8 cellular contexts compared by ENCODE assay signal in genomic region chr3:156681003-156681402, GRCh38. TPM values are rescaled to one million over a fixed set of nuclear protein-coding genes. Genes with fewer than 3 reads are reported as not detected.
DNase-seq lines count a peak whose midpoint lies in the region; ATAC-seq and TF ChIP-seq lines count a peak whose summit lies in the region.

No MANE protein-coding gene starts in this region.

- no peak for TF ChIP-seq EP300 in gastroesophageal sphincter (IDR thresholded peaks at IDR 0.05)

- no peak for TF ChIP-seq POLR2A in gastroesophageal sphincter (IDR thresholded peaks at IDR 0.05)

- H3K9me3 ChIP-seq in MM.1S (replicated peaks; ENCODE audit: insufficient read depth, low read length), result no peaks in the 10 kb centered on the region
- no peaks in the 10 kb centered on the region for H3K9me3 ChIP-seq in SU-DHL-6 (ENCODE audit: insufficient read depth, low read length)
- H3K9me3 ChIP-seq in gastroesophageal sphincter, result no peaks in the 10 kb centered on the region

- H3K36me3 ChIP-seq in MM.1S (replicated peaks; ENCODE audit: insufficient read depth, low read length) (peaks cover 27% of the 10 kb centered on the region), SU-DHL-6 (ENCODE audit: low read length) (peaks cover 71% of the 10 kb centered on the region), gastroesophageal sphincter (peaks cover 0 to 30% of the 10 kb centered on the region in 2 donors)

- H3K4me2 ChIP-seq in MM.1S (ENCODE audit: low read depth, low read length) (peak overlapping the region; percentile 73), SU-DHL-6 (ENCODE audit: low read depth, low read length, poor library complexity, severe bottlenecking) (peak overlapping the region; percentile 96)

- peaks cover 19 to 38% of the 10 kb centered on the region in 2 donors for H3K36me3 Mint-ChIP-seq in activated T-cell treated with anti-CD3 and anti-CD28 coated beads, Interleukin-2, amount 50 U/mL, for 72 hours (ENCODE audit: insufficient read depth in 2 of 2)

- no peak for DNase-seq in activated T-cell treated with anti-CD3 and anti-CD28 coated beads, Interleukin-2, amount 50 U/mL, for 72 hours
- DNase-seq in activated T-cell treated with anti-CD3 and anti-CD28 coated beads for 4 hours (no peak), HCEC 1CT (peak; percentile 73), MM.1S (peak; percentile 55), skeletal muscle cell (ENCODE audit: low read depth) (peak; percentile 64), NCI-H446 treated with DMSO at 0.1 percent for 48 hours (lab: John Stamatoyannopoulos, UW) (no peak)

- no peaks in the 10 kb centered on the region for H3K9me3 Mint-ChIP-seq in activated T-cell treated with anti-CD3 and anti-CD28 coated beads, Interleukin-2, amount 50 U/mL, for 72 hours

- H4K20me1 ChIP-seq in MM.1S (ENCODE audit: insufficient read depth, low read length) (peaks cover 35% of the 10 kb centered on the region), SU-DHL-6 (ENCODE audit: low read depth, low read length) (peaks cover 97% of the 10 kb centered on the region)

- H3K27ac ChIP-seq in MM.1S (ENCODE audit: low read length) (peak overlapping the region; percentile 29; the same call in 1 of the 2 replicates), SU-DHL-6 (ENCODE audit: low read depth, low read length) (no peak overlapping the region), gastroesophageal sphincter (peak overlapping the region in 3 of 4 donors; percentile 2 to 34 (median 22))

- H3K27ac Mint-ChIP-seq in activated T-cell treated with anti-CD3 and anti-CD28 coated beads, Interleukin-2, amount 50 U/mL, for 72 hours, result no peak overlapping the region

- 0 out of 2 replicates have a peak overlapping the region, but pooled peaks have one; percentile 2 for H3K9ac ChIP-seq in MM.1S (ENCODE audit: low read length)
- no peak overlapping the region for H3K9ac ChIP-seq in SU-DHL-6 (ENCODE audit: low read length)

- peak overlapping the region; percentile 37 to 66 for H3K4me3 Mint-ChIP-seq in activated T-cell treated with anti-CD3 and anti-CD28 coated beads, Interleukin-2, amount 50 U/mL, for 72 hours

- WGBS in gastroesophageal sphincter (ENCODE audit: low coverage in 1 of 2), 2 donors, result 18 to 29% methylated on average over 4 of the region's 4 CpGs

- no peaks in the 10 kb centered on the region for H3K27me3 Mint-ChIP-seq in activated T-cell treated with anti-CD3 and anti-CD28 coated beads, Interleukin-2, amount 50 U/mL, for 72 hours (ENCODE audit: low read depth)

- peaks cover 85% of the 10 kb centered on the region for H3K4me1 Mint-ChIP-seq in activated T-cell treated with anti-CD3 and anti-CD28 coated beads, Interleukin-2, amount 50 U/mL, for 72 hours (ENCODE audit: low read depth)

- no peak for ATAC-seq in activated T-cell treated with anti-CD3 and anti-CD28 coated beads, Interleukin-2, amount 50 U/mL, for 72 hours (replicated peaks in 1 of 2)
- peak; percentile 60 for ATAC-seq in gastroesophageal sphincter

- peaks cover 36% of the 10 kb centered on the region for H3F3A ChIP-seq in MM.1S (ENCODE audit: insufficient read depth, low read length)
- peaks cover 35% of the 10 kb centered on the region; the same call in 1 of the 2 replicates for H3F3A ChIP-seq in SU-DHL-6 (ENCODE audit: insufficient read depth)

- H3K27me3 ChIP-seq in MM.1S (replicated peaks; ENCODE audit: insufficient read depth, low read length), result no peaks in the 10 kb centered on the region
- no peaks in the 10 kb centered on the region for H3K27me3 ChIP-seq in SU-DHL-6 (ENCODE audit: low read length)
- H3K27me3 ChIP-seq in gastroesophageal sphincter, result no peaks in the 10 kb centered on the region

- H3K4me1 ChIP-seq in MM.1S (ENCODE audit: low read length) (peaks cover 97% of the 10 kb centered on the region), gastroesophageal sphincter (peaks cover 19 to 98% (median 35%) of the 10 kb centered on the region in 3 donors)

- no peaks in the 10 kb centered on the region for H3K9me2 ChIP-seq in MM.1S (replicated peaks; ENCODE audit: insufficient read depth, low read length)
- no peaks in the 10 kb centered on the region for H3K9me2 ChIP-seq in SU-DHL-6 (replicated peaks; ENCODE audit: insufficient read depth, low read length)

- H3K4me3 ChIP-seq in MM.1S (ENCODE audit: low read length) (no peak overlapping the region), SU-DHL-6 (ENCODE audit: insufficient read depth, low read length, poor library complexity, severe bottlenecking) (no peak overlapping the region), gastroesophageal sphincter (peak overlapping the region in 1 of 2 donors; percentile 84), skeletal muscle cell (ENCODE audit: low read depth, low read length) (peak overlapping the region; percentile 29)

- TF ChIP-seq CTCF in MM.1S (IDR thresholded peaks at IDR 0.05; ENCODE audit: low read length) (no peak), SU-DHL-6 (IDR thresholded peaks at IDR 0.05; ENCODE audit: insufficient read depth, low read length, poor library complexity, severe bottlenecking) (no peak), gastroesophageal sphincter (IDR thresholded peaks at IDR 0.05) (no peak)

- H3K79me2 ChIP-seq in MM.1S (ENCODE audit: low read length), result peaks cover 90% of the 10 kb centered on the region
- peaks cover 100% of the 10 kb centered on the region for H3K79me2 ChIP-seq in SU-DHL-6 (ENCODE audit: insufficient read depth, low read length)

- H2AFZ ChIP-seq in MM.1S (ENCODE audit: low read length) (no peak overlapping the region), SU-DHL-6 (ENCODE audit: low read depth, low read length, severe bottlenecking) (no peak overlapping the region)

RNA-seq across cellular contexts. Expression of gene TIPARP, which starts 6.6 kb away (rescaled TPM):
- total RNA-seq in activated T-cell treated with anti-CD3 and anti-CD28 coated beads, Interleukin-2, amount 50 U/mL, for 72 hours, result 10 to 100 TPM; 21.3 to 21.6 TPM
- total RNA-seq in gastroesophageal sphincter, result 100 to 1,000 TPM in 1 of 4 donors, 10 to 100 TPM in 3; 49.8 to 144 (median 72.6) TPM

Comparison
In these comparisons a context has a peak if more than half of its experiments do, and no peak if none do; other contexts are left out.
1. DNase-seq: peak in HCEC 1CT (single experiment), MM.1S (single experiment) and skeletal muscle cell (single experiment); none in activated T-cell treated with anti-CD3 and anti-CD28 coated beads, Interleukin-2, amount 50 U/mL, for 72 hours (0 of 2), activated T-cell treated with anti-CD3 and anti-CD28 coated beads for 4 hours (single experiment) and NCI-H446 treated with DMSO at 0.1 percent for 48 hours (single experiment).